ENCODE assay signal across 1 cellular context in the genomic region with DNA sequence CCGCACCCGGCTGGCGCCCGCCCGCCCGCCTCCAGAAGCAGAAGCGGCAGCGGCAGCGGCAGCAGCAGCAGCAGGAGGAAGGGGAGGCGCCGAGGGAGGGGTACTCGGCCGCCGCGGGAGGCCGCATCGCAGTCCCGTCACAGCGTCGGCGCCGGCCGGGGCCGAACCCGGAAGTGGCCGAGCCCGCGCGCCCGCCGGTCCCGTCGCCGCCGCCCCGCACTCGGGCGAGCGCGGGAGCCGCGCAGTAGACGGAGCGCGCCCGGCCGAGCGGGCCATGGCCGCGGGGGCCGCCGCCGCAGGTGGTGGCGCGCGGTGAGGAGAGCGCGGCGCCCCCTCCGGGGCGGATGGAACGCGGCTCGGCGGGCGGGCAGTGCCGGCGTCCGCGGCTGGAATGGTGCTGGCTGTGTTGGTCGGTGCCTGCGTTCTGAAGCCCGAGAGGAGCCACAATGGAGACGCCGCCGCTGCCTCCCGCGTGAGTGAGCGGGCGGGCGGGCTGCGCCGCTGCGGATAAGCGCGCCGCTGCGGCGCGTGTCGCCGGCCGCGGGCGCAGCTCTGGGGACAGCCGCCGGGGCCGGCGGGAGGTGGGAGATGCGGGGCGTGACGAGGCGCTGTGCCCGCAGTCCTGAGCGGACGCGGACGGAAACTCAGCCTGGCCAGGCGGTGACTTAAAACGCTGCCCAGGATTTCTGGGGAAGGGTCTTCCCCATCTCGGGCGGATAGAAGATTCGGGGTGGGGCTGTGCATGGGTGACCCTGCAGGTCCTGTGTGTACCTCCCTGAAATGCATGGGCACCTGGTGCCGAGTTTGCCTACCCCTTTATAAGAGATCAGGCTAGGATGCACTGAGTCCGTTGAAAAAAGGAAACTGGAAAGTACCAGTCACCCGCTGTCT.
A peak's percentile ranks its signal among the peaks of the same experiment; 100 is the strongest.
TF ChIP-seq lines count a peak whose summit lies in the region.

A gene with protein sequence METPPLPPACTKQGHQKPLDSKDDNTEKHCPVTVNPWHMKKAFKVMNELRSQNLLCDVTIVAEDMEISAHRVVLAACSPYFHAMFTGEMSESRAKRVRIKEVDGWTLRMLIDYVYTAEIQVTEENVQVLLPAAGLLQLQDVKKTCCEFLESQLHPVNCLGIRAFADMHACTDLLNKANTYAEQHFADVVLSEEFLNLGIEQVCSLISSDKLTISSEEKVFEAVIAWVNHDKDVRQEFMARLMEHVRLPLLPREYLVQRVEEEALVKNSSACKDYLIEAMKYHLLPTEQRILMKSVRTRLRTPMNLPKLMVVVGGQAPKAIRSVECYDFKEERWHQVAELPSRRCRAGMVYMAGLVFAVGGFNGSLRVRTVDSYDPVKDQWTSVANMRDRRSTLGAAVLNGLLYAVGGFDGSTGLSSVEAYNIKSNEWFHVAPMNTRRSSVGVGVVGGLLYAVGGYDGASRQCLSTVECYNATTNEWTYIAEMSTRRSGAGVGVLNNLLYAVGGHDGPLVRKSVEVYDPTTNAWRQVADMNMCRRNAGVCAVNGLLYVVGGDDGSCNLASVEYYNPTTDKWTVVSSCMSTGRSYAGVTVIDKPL (plus strand): TSS at position 131 of the 891 bp plus-strand sequence. CDS start 316 bp downstream, at position 447.

TF ChIP-seq in H1, 55 proteins besides CTCF, POLR2A, EP300 and RAD21:
- TF ChIP-seq KDM4A (IDR thresholded peaks at IDR 0.05; ENCODE audit: low read depth, low read length, severe bottlenecking) (peak; percentile 73), GTF2F1 (IDR thresholded peaks at IDR 0.05; ENCODE audit: borderline replicate concordance, low read depth, low read length) (0 out of 2 replicates have a peak, but pooled peaks have one; percentile 26), POLR2AphosphoS5 (IDR thresholded peaks at IDR 0.05; ENCODE audit: low read depth, low read length) (peak; percentile 47; the same call in 1 of the 2 replicates), CHD2 (IDR thresholded peaks at IDR 0.05; ENCODE audit: low read length) (no peak), RBBP5 (IDR thresholded peaks at IDR 0.05; ENCODE audit: borderline replicate concordance, low read depth, low read length) (peak; percentile 89; the same call in 1 of the 2 replicates), NANOG (IDR thresholded peaks at IDR 0.05; ENCODE audit: insufficient read depth, low read depth, low read length, poor library complexity, severe bottlenecking) (no peak), PHF8 (conservative IDR thresholded peaks at IDR 0.05; ENCODE audit: low read depth, low read length) (peak; percentile 88), TAF1 (IDR thresholded peaks at IDR 0.05; ENCODE audit: low read depth, low read length) (peak; percentile 64), CEBPB (IDR thresholded peaks at IDR 0.05; ENCODE audit: low read depth, low read length) (no peak), SRF (IDR thresholded peaks at IDR 0.05; ENCODE audit: low read depth, low read length) (peak; percentile 25), CREB1 (IDR thresholded peaks at IDR 0.05) (peak; percentile 89), ASH2L (IDR thresholded peaks at IDR 0.05; ENCODE audit: low read length) (peak; percentile 24)
TF ChIP-seq in H1: peak in this region for 9.
